Comparison of ENCODE assay signal across 9 cellular contexts in the genomic region with DNA sequence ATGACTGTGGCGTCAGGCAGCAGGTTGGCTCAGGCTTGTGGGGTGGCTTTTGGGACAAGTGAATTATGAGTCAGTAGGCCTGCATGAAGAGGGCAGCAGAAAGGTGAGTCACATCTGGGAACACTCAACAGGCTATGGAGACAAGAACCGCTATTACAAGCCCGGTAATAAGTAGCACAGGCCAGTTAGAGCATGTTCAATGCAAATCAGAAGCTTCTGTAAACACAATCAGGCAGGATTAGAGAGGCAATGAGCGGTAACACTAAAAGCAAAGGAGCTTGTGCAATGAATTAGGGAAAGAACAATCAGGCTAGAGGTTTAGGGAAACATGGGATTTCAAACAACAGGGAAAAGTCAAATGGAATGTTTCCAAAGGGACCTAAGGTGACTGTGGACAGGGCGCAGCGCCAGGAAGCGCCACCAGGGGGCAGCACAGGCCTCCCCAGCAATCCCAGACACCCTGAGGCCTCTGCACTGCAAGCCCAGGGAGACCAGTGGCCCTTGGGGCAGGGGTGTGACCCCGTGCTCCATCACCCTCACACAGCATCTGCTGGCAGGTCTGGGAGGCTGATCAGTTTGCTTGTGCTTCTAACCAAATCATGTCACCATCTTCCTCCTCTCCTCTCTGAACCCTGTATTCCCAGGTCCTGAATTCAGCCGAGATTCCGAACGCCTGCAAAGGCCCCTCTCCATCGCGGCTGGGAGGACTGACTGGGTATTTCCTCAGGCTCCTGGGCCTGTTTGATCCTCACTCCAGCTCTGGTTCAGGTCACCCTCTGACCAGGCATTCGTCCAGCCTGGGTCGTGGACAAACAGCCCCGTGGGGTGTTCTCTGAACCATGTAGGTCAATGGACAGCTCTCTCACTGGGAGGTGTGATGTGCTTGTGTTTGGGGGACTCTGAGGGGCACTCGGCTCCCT. TPM values are rescaled to one million over a fixed set of nuclear protein-coding genes. Genes with fewer than 3 reads are reported as not detected.
DNase-seq lines count a peak whose midpoint lies in the region; ATAC-seq, FAIRE-seq and TF ChIP-seq lines count a peak whose summit lies in the region.
"Had no signal": no experiment of that assay in that cellular context is flagged by ENCODE, and none has a peak within 500 bp of the region (broad histone marks: within the 10 kb centered on the region; RNA-seq: fewer than 3 reads in every experiment).

No MANE protein-coding gene starts in this region.

- ATAC-seq in GM21423 (IDR thresholded peaks at IDR 0.05; ENCODE audit: unreplicated experiment) (peak; percentile 57), upper lobe of left lung (ENCODE audit: low FRiP score in 2 of 2) (peak; percentile 75 to 82)

- H3K27me3 ChIP-seq in KMS-11 (ENCODE audit: insufficient read depth, low read depth) (no peaks in the 10 kb centered on the region), trophoblast cell (ENCODE audit: insufficient read depth, low read length) (no peaks in the 10 kb centered on the region), upper lobe of left lung (no peaks in the 10 kb centered on the region)

- H2BK120ac ChIP-seq in trophoblast cell (ENCODE audit: insufficient read depth, low read length, poor library complexity) = no peak overlapping the region

- H3K4me2 ChIP-seq in KMS-11 = no peak overlapping the region
- H3K4me2 ChIP-seq in trophoblast cell (ENCODE audit: low read length) = no peak overlapping the region

- TF ChIP-seq POLR2A in upper lobe of left lung (IDR thresholded peaks at IDR 0.05) = no peak

- H3K4ac ChIP-seq in trophoblast cell (ENCODE audit: low read depth, low read length) = no peak overlapping the region

- no peaks in the 10 kb centered on the region for H3K4me1 ChIP-seq in KMS-11 (ENCODE audit: low read depth, poor library complexity, severe bottlenecking)
- H3K4me1 ChIP-seq in trophoblast cell (ENCODE audit: control insufficient read depth in 1 of 2, insufficient read depth in 2 of 2, low read length in 2 of 2) = peaks cover 12 to 31% of the 10 kb centered on the region in 2 experiments
- peaks cover 22 to 44% (median 31%) of the 10 kb centered on the region in 4 donors for H3K4me1 ChIP-seq in upper lobe of left lung

- no peaks in the 10 kb centered on the region for H3K79me2 ChIP-seq in KMS-11 (ENCODE audit: insufficient read depth, low read depth)
- no peaks in the 10 kb centered on the region for H3K79me2 ChIP-seq in trophoblast cell (ENCODE audit: control insufficient read depth, insufficient read depth, low read length, poor library complexity)

- no peaks in the 10 kb centered on the region for H3K36me3 ChIP-seq in KMS-11 (ENCODE audit: insufficient read depth)
- peaks cover 45 to 64% of the 10 kb centered on the region in 2 experiments for H3K36me3 ChIP-seq in trophoblast cell (ENCODE audit: control insufficient read depth in 1 of 2, insufficient read depth in 2 of 2, low read length in 2 of 2)
- H3K36me3 ChIP-seq in upper lobe of left lung = peaks cover 0 to 11% (median 2%) of the 10 kb centered on the region in 4 donors

- H3K23ac ChIP-seq in trophoblast cell (ENCODE audit: low read length) = no peak overlapping the region

- H2BK5ac ChIP-seq in trophoblast cell (ENCODE audit: low read depth, low read length, poor library complexity) = no peak overlapping the region

- H3K79me1 ChIP-seq in trophoblast cell (ENCODE audit: low read length) = peaks cover 11% of the 10 kb centered on the region

- no peak overlapping the region for H3K4me3 ChIP-seq in KMS-11 (IDR thresholded peaks at IDR 0.05; ENCODE audit: insufficient read depth, low read depth, low read length)
- no peak overlapping the region for H3K4me3 ChIP-seq in trophoblast cell (ENCODE audit: low read depth, low read length)
- H3K4me3 ChIP-seq in upper lobe of left lung = no peak overlapping the region

- no peak for TF ChIP-seq EP300 in upper lobe of left lung (IDR thresholded peaks at IDR 0.05)

- DNase-seq in D721Med (ENCODE audit: insufficient read length, low spot score) (peak; percentile 70), RWPE1 (ENCODE audit: low spot score) (peak; percentile 90), germinal center (ENCODE audit: low spot score) (peak; percentile 61), trophoblast cell (peak; percentile 74 to 79), upper lobe of left lung (peak; percentile 81 to 96)
- DNase-seq in activated naive CD4-positive, alpha-beta T cell (lab: John Stamatoyannopoulos, UW) = peak; percentile 13 to 41 (median 32)

- TF ChIP-seq CTCF in D721Med (IDR thresholded peaks at IDR 0.05; ENCODE audit: insufficient read depth, missing control alignments) (peak; percentile 61), KMS-11 (conservative IDR thresholded peaks at IDR 0.05; ENCODE audit: low read depth, low read length) (peak; percentile 91), RWPE1 (conservative IDR thresholded peaks at IDR 0.05; ENCODE audit: low read depth) (peak; percentile 96), upper lobe of left lung (IDR thresholded peaks at IDR 0.05) (peak; percentile 89 to 98 (median 92))

- POLR2A ChIA-PET in RWPE1 (lab: Yijun Ruan, JAX; ENCODE audit: low non-redundant PET) = no interaction called here

- no peak overlapping the region for H3K27ac ChIP-seq in KMS-11
- peak overlapping the region; percentile 93 for H3K27ac ChIP-seq in RWPE1
- H3K27ac ChIP-seq in trophoblast cell (ENCODE audit: low read depth, low read length) = no peak overlapping the region
- peak overlapping the region; percentile 42 to 71 (median 65) for H3K27ac ChIP-seq in upper lobe of left lung

- H3K9me3 ChIP-seq in trophoblast cell (ENCODE audit: insufficient read depth, low read depth, low read length) (no peaks in the 10 kb centered on the region), upper lobe of left lung (no peaks in the 10 kb centered on the region)

- peak overlapping the region; percentile 4 for H4K91ac ChIP-seq in trophoblast cell (ENCODE audit: low read depth, low read length)

- H3K9ac ChIP-seq in KMS-11 = no peak overlapping the region
- no peak overlapping the region for H3K9ac ChIP-seq in trophoblast cell (ENCODE audit: low read length)

- no peak overlapping the region for H2AK5ac ChIP-seq in trophoblast cell (ENCODE audit: low read length)

- CTCF ChIA-PET in RWPE1 (lab: Yijun Ruan, JAX) = interaction anchor here (0.6 to 2.0 kb wide), 12 partner anchors 9 to 668 kb away, joined by 3 to 8 read pairs (median 4); a partner anchor contains a TSS

- H3K14ac ChIP-seq in trophoblast cell (ENCODE audit: low read length) = peak overlapping the region; percentile 24

- FAIRE-seq in D721Med (lab: Jason Lieb, UNC) = no peak
- FAIRE-seq: TTC549 had no signal

- H4K20me1 ChIP-seq in KMS-11 (ENCODE audit: insufficient read depth) = no peaks in the 10 kb centered on the region

- no peak overlapping the region for H2AFZ ChIP-seq in KMS-11 (ENCODE audit: low read depth)
- no peak overlapping the region for H2AFZ ChIP-seq in trophoblast cell (ENCODE audit: insufficient read depth, low read length, poor library complexity)

- WGBS in trophoblast cell (ENCODE audit: extremely low coverage, insufficient coverage, insufficient read length) = no CpG with 5 or more reads among the region's 17 CpGs
- WGBS in upper lobe of left lung, 2 donors = 50 to 60% methylated on average over 14 to 17 of the region's 17 CpGs

- no peak overlapping the region for H2BK12ac ChIP-seq in trophoblast cell (ENCODE audit: low read length)

- no peak overlapping the region for H3K18ac ChIP-seq in trophoblast cell (ENCODE audit: low read length)

- no peak overlapping the region for H4K8ac ChIP-seq in trophoblast cell (ENCODE audit: low read depth, low read length)

- peak overlapping the region; percentile 46 for H4K12ac ChIP-seq in trophoblast cell (ENCODE audit: low read depth, low read length)

RNA-seq across cellular contexts. Expression of a gene that starts 50.0 kb away (rescaled TPM):
- 114 and 118 TPM in 2 replicates for polyA plus RNA-seq in trophoblast cell (2013)
- total RNA-seq in upper lobe of left lung = 100 to 1,000 TPM in 5 of 6 donors, 10 to 100 TPM in 1; 99.9 to 179 (median 112) TPM

Comparison
In these comparisons a context has a peak if more than half of its experiments do, and no peak if none do; other contexts are left out.
1. DNase-seq: peak in every context shown above with its lines; median percentile 90 in RWPE1; 88 in upper lobe of left lung; 76 in trophoblast cell; 70 in D721Med; 61 in germinal center; 32 in activated naive CD4-positive, alpha-beta T cell.
2. H3K27ac ChIP-seq: peak in RWPE1 (single experiment) and upper lobe of left lung (4 of 4); none in KMS-11 (single experiment) and trophoblast cell (single experiment).
3. Peak in every context shown above with its lines, with median percentiles within 50 percentile points of each other: CTCF ChIP-seq.